ENCODE assay signal across 9 cellular contexts in genomic region chr12:123131291-123131831, GRCh38. TPM values are rescaled to one million over a fixed set of nuclear protein-coding genes. Genes with fewer than 3 reads are reported as not detected.
DNase-seq lines count a peak whose midpoint lies in the region; ATAC-seq and TF ChIP-seq lines count a peak whose summit lies in the region.
"Had no signal": no experiment of that assay in that cellular context is flagged by ENCODE, and none has a peak within 500 bp of the region (broad histone marks: within the 10 kb centered on the region; RNA-seq: fewer than 3 reads in every experiment).

No MANE protein-coding gene starts in this region.

- H3K27me3 ChIP-seq in SU-DHL-6 (ENCODE audit: low read length) (no peaks in the 10 kb centered on the region), foreskin keratinocyte (no peaks in the 10 kb centered on the region), Caco-2 (replicated peaks; ENCODE audit: control insufficient read depth, insufficient read depth, low read length) (no peaks in the 10 kb centered on the region)

- no peak overlapping the region for H3K9ac ChIP-seq in SU-DHL-6 (ENCODE audit: low read length)

- no peaks in the 10 kb centered on the region for H4K20me1 ChIP-seq in SU-DHL-6 (ENCODE audit: low read depth, low read length)

- no TSS peak for BruUV-seq in Caco-2 (replicated peaks; lab: Mats Ljungman, UMichigan)

- DNase-seq in NCI-H2196 (lab: John Stamatoyannopoulos, UW; ENCODE audit: unreplicated experiment) (peak; percentile 75), NCI-H2196 treated with DMSO at 0.1 percent for 48 hours (lab: John Stamatoyannopoulos, UW; ENCODE audit: unreplicated experiment) (no peak), foreskin keratinocyte (peak; percentile 50 to 62), HEK293T (ENCODE audit: extremely low spot score) (no peak), Caco-2 (no peak)
- DNase-seq: T-helper 9 cell had no signal

- H3K36me3 ChIP-seq in SU-DHL-6 (ENCODE audit: low read length) (no peaks in the 10 kb centered on the region), Caco-2 (ENCODE audit: control insufficient read depth, insufficient read depth, low read length) (no peaks in the 10 kb centered on the region)

- no peaks in the 10 kb centered on the region for H3K9me3 Mint-ChIP-seq in Caco-2 (ENCODE audit: unreplicated experiment)

- intact Hi-C loops in Caco-2 (cut with micrococcal nuclease; ENCODE audit: unreplicated experiment) = no loop called here

- no peak overlapping the region for H3K4me3 ChIP-seq in SU-DHL-6 (ENCODE audit: insufficient read depth, low read length, poor library complexity, severe bottlenecking)
- no peak overlapping the region for H3K4me3 ChIP-seq in skin epidermis
- H3K4me3 ChIP-seq in Caco-2 (ENCODE audit: low read depth, low read length) = no peak overlapping the region

- H3F3A ChIP-seq in SU-DHL-6 (ENCODE audit: insufficient read depth) = no peaks in the 10 kb centered on the region

- no peaks in the 10 kb centered on the region for H3K9me2 ChIP-seq in SU-DHL-6 (replicated peaks; ENCODE audit: insufficient read depth, low read length)

- H2AFZ ChIP-seq in SU-DHL-6 (ENCODE audit: low read depth, low read length, severe bottlenecking) = no peak overlapping the region

- no peaks in the 10 kb centered on the region for H3K27me3 Mint-ChIP-seq in Caco-2 (ENCODE audit: insufficient read depth, unreplicated experiment)

- no peak overlapping the region for H3K4me3 Mint-ChIP-seq in Caco-2 (ENCODE audit: unreplicated experiment)

- TF ChIP-seq CTCF in SU-DHL-6 (IDR thresholded peaks at IDR 0.05; ENCODE audit: insufficient read depth, low read length, poor library complexity, severe bottlenecking) = no peak
- no peak for TF ChIP-seq CTCF in foreskin keratinocyte (conservative IDR thresholded peaks at IDR 0.05)
- TF ChIP-seq CTCF in Caco-2 (IDR thresholded peaks at IDR 0.05; ENCODE audit: insufficient read depth in 1 of 2, low read depth in 1 of 2, low read length in 1 of 2, severe bottlenecking in 1 of 2, unreplicated experiment in 1 of 2) = no peak

- POLR2A ChIA-PET in HEK293T (lab: Yijun Ruan, JAX) (no interaction called here), Caco-2 (lab: Charles Lee) (no interaction called here)

- no peak overlapping the region for H3K27ac Mint-ChIP-seq in Caco-2 (ENCODE audit: unreplicated experiment)

- H3K36me3 Mint-ChIP-seq in Caco-2 (ENCODE audit: insufficient read depth, unreplicated experiment) = no peaks in the 10 kb centered on the region

- H3K4me1 ChIP-seq in foreskin keratinocyte (peaks cover 12% of the 10 kb centered on the region), Caco-2 (peaks cover 12% of the 10 kb centered on the region)

- no peaks in the 10 kb centered on the region for H3K9me3 ChIP-seq in SU-DHL-6 (ENCODE audit: insufficient read depth, low read length)
- no peaks in the 10 kb centered on the region for H3K9me3 ChIP-seq in Caco-2

- peaks cover 5% of the 10 kb centered on the region for H3K4me1 Mint-ChIP-seq in Caco-2 (ENCODE audit: low read depth, unreplicated experiment)

- H3K79me2 ChIP-seq in SU-DHL-6 (ENCODE audit: insufficient read depth, low read length) = no peaks in the 10 kb centered on the region

- CTCF ChIA-PET in HEK293T (lab: Yijun Ruan, JAX) (interaction anchor here (1.0 kb wide), 1 partner anchor 10 kb away, joined by 5 read pairs; no protein-coding TSS in a partner anchor), Caco-2 (lab: Charles Lee) (no interaction called here)

- ATAC-seq in foreskin keratinocyte (peak; percentile 36), HG02623 (IDR thresholded peaks at IDR 0.05; ENCODE audit: unreplicated experiment) (no peak)

- H3K27ac ChIP-seq in SU-DHL-6 (ENCODE audit: low read depth, low read length) (peak overlapping the region; percentile 11; the same call in 1 of the 2 replicates), foreskin keratinocyte (no peak overlapping the region), skin epidermis (peak overlapping the region in 15 of 21 experiments; percentile 16 to 70 (median 45))

- H3K4me2 ChIP-seq in SU-DHL-6 (ENCODE audit: low read depth, low read length, poor library complexity, severe bottlenecking) = peak overlapping the region; percentile 12

TF ChIP-seq in HEK293T, 16 proteins besides CTCF, POLR2A, EP300 and RAD21:
- TF ChIP-seq LEF1 (IDR thresholded peaks at IDR 0.05; ENCODE audit: borderline replicate concordance) = no peak
- no peak for TF ChIP-seq ELF4 (IDR thresholded peaks at IDR 0.05)
- no peak for TF ChIP-seq FOXM1 (IDR thresholded peaks at IDR 0.05; ENCODE audit: borderline replicate concordance)
- TF ChIP-seq, protein P1, sequence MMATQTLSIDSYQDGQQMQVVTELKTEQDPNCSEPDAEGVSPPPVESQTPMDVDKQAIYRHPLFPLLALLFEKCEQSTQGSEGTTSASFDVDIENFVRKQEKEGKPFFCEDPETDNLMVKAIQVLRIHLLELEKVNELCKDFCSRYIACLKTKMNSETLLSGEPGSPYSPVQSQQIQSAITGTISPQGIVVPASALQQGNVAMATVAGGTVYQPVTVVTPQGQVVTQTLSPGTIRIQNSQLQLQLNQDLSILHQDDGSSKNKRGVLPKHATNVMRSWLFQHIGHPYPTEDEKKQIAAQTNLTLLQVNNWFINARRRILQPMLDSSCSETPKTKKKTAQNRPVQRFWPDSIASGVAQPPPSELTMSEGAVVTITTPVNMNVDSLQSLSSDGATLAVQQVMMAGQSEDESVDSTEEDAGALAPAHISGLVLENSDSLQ (IDR thresholded peaks at IDR 0.05) = no peak
- no peak for TF ChIP-seq HDGF (IDR thresholded peaks at IDR 0.05; ENCODE audit: borderline replicate concordance)
- TF ChIP-seq L3MBTL2 (conservative IDR thresholded peaks at IDR 0.05) = no peak
- no peak for TF ChIP-seq SP1 (IDR thresholded peaks at IDR 0.05)
- no peak for TF ChIP-seq ARNT (IDR thresholded peaks at IDR 0.05)
- no peak for TF ChIP-seq TARDBP (IDR thresholded peaks at IDR 0.05)
- TF ChIP-seq NFRKB (IDR thresholded peaks at IDR 0.05) = no peak
- no peak for TF ChIP-seq FOXK2 (IDR thresholded peaks at IDR 0.05)

RNA-seq across cellular contexts. Expression of gene PITPNM2, which starts 19.5 kb away (rescaled TPM):
- 3.1 and 3.8 TPM in 2 replicates for total RNA-seq in foreskin keratinocyte
- 1.8 and 2.2 TPM in 2 replicates for polyA plus RNA-seq in foreskin keratinocyte
- total RNA-seq in Caco-2 (2022) = 10.6 TPM in 2 replicates

Comparison
In these comparisons a context has a peak if more than half of its experiments do, and no peak if none do; other contexts are left out.
1. DNase-seq: peak in NCI-H2196 (single experiment) and foreskin keratinocyte (2 of 2); none in NCI-H2196 treated with DMSO at 0.1 percent for 48 hours (single experiment), HEK293T (single experiment) and Caco-2 (0 of 2).